8 cellular contexts compared by ENCODE assay signal in the genomic region with DNA sequence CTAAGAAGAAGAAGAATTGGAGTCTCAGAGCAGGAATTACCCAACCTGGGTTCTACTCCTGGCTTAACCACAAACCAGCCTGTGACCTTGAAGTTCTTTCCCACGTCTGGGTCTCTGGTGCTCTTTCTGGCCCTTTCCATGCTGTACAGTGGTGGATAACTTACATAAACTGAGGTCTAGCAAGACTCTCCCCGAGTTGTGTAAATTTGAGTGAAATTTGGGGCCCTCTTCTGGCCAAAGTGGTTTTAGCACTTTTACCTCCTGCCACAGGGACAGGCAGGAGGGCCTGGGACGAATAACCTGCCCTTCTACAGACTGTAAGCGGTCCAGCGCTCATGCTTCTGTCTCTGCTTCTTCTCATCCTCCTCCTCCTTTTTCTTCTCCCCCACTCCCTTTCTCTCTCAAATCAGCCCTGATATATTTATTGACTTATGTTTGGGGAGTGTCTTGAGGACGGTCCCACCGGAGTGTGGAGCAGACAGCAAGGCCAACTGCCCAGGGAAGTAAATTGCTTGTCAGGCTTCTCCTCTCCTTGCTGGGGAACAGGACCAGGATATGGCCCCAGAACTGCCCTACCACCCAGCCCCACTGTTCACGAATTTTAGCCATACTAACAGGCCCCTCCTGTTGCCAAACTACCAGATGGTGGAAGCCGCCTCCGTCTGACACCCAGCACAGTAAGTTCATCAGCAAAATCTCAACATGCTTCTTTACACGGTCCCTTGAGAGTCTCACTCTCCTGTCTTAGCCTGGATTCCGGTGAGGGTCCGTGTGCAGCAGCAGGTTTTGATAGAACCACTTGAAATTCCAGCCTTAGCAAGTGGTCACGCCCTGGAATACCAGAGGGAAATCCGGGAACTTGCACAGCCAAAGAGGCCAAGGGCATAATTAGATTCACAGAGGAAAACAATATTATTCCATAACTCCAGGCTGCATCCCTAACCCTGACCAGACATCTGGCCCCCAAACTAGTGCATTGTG. TPM values are rescaled to one million over a fixed set of nuclear protein-coding genes. Genes with fewer than 3 reads are reported as not detected.
DNase-seq lines count a peak whose midpoint lies in the region; ATAC-seq, FAIRE-seq and TF ChIP-seq lines count a peak whose summit lies in the region.

No MANE protein-coding gene starts in this region.

- H3K9ac ChIP-seq in SK-N-MC (ENCODE audit: insufficient read length): no peak overlapping the region

- H3K27me3 Mint-ChIP-seq in activated naive CD8-positive, alpha-beta T cell treated with anti-CD3 and anti-CD28 coated beads, Interleukin-2, amount 50 U/mL, for 24 hours: peaks cover 21% of the 10 kb centered on the region
- H3K27me3 Mint-ChIP-seq in progenitor cell of endocrine pancreas: no peaks in the 10 kb centered on the region

- peak; percentile 60 for ATAC-seq in activated naive CD8-positive, alpha-beta T cell treated with anti-CD3 and anti-CD28 coated beads, Interleukin-2, amount 50 U/mL, for 24 hours
- no peak for ATAC-seq in HG02763 (IDR thresholded peaks at IDR 0.05; ENCODE audit: unreplicated experiment)

- H3K27ac ChIP-seq in SK-N-MC: peak overlapping the region; percentile 64; the same call in 1 of the 2 replicates

- H3K4me3 ChIP-seq in SK-N-MC: no peak overlapping the region; the same call in 1 of the 2 replicates

- peaks cover under 1% of the 10 kb centered on the region for H3K9me3 Mint-ChIP-seq in activated naive CD8-positive, alpha-beta T cell treated with anti-CD3 and anti-CD28 coated beads, Interleukin-2, amount 50 U/mL, for 24 hours
- H3K9me3 Mint-ChIP-seq in progenitor cell of endocrine pancreas (ENCODE audit: low read depth): peaks cover 4% of the 10 kb centered on the region

- intact Hi-C loops in head of caudate nucleus (cut with DNase I): loop anchor here (2.0 to 10.0 kb wide), 2 partner anchors 147 to 255 kb away; no protein-coding TSS in a partner anchor

- FAIRE-seq in HTR-8/SVneo (lab: Jason Lieb, UNC): no peak

- peak; percentile 71 for DNase-seq in AG08395 (ENCODE audit: low spot score)
- DNase-seq in GM13976 (ENCODE audit: low spot score): peak; percentile 63
- DNase-seq in HTR-8/SVneo (ENCODE audit: insufficient read length, low spot score): peak; percentile 68
- peak; percentile 34 for DNase-seq in SK-N-MC (ENCODE audit: low read depth, low spot score)
- DNase-seq in activated naive CD8-positive, alpha-beta T cell treated with anti-CD3 and anti-CD28 coated beads, Interleukin-2, amount 50 U/mL, for 24 hours: peak; percentile 63
- peak in 38 of 42 donors; percentile 37 to 91 (median 76) for DNase-seq in head of caudate nucleus
- peak; percentile 63 for DNase-seq in progenitor cell of endocrine pancreas (ENCODE audit: low spot score, unreplicated experiment)

- peaks cover 7% of the 10 kb centered on the region for H3K4me1 Mint-ChIP-seq in activated naive CD8-positive, alpha-beta T cell treated with anti-CD3 and anti-CD28 coated beads, Interleukin-2, amount 50 U/mL, for 24 hours
- peaks cover 27% of the 10 kb centered on the region for H3K4me1 Mint-ChIP-seq in progenitor cell of endocrine pancreas (ENCODE audit: low read depth)

- no peak overlapping the region for H3K4me3 Mint-ChIP-seq in activated naive CD8-positive, alpha-beta T cell treated with anti-CD3 and anti-CD28 coated beads, Interleukin-2, amount 50 U/mL, for 24 hours
- H3K4me3 Mint-ChIP-seq in progenitor cell of endocrine pancreas (ENCODE audit: low read depth): peak overlapping the region; percentile 8

- H3K36me3 Mint-ChIP-seq in activated naive CD8-positive, alpha-beta T cell treated with anti-CD3 and anti-CD28 coated beads, Interleukin-2, amount 50 U/mL, for 24 hours (ENCODE audit: low read depth): peaks cover 3% of the 10 kb centered on the region
- H3K36me3 Mint-ChIP-seq in progenitor cell of endocrine pancreas (ENCODE audit: insufficient read depth): no peaks in the 10 kb centered on the region

- no peak overlapping the region for H3K27ac Mint-ChIP-seq in activated naive CD8-positive, alpha-beta T cell treated with anti-CD3 and anti-CD28 coated beads, Interleukin-2, amount 50 U/mL, for 24 hours
- H3K27ac Mint-ChIP-seq in progenitor cell of endocrine pancreas: no peak overlapping the region

- in situ Hi-C loops in GM13976 (cut with MboI; ENCODE audit: low sequenced_read_pairs, unreplicated experiment): loop anchor here (10.0 kb wide), 1 partner anchor 145 kb away; no protein-coding TSS in a partner anchor

- H3K9me3 ChIP-seq in SK-N-MC (ENCODE audit: low read depth, low read length): no peaks in the 10 kb centered on the region

- H3K36me3 ChIP-seq in SK-N-MC (ENCODE audit: insufficient read depth, low read length): no peaks in the 10 kb centered on the region

- TF ChIP-seq CTCF in GM13976 (IDR thresholded peaks at IDR 0.05; ENCODE audit: borderline replicate concordance, control extremely low read depth, extremely low read depth, insufficient read depth, missing control alignments) (peak; percentile 74), progenitor cell of endocrine pancreas (IDR thresholded peaks at IDR 0.05; ENCODE audit: unreplicated experiment) (peak; percentile 74)

RNA-seq across cellular contexts. Expression of a gene that starts 4.1 kb away (rescaled TPM):
- total RNA-seq in progenitor cell of endocrine pancreas: 25.5 and 28.0 TPM in 2 replicates

RNA-seq across cellular contexts. Expression of a gene that starts 58.5 kb away (rescaled TPM):
- 13.6 and 15.7 TPM in 2 replicates for total RNA-seq in progenitor cell of endocrine pancreas
